8 cellular contexts compared by ENCODE assay signal in the genomic region with DNA sequence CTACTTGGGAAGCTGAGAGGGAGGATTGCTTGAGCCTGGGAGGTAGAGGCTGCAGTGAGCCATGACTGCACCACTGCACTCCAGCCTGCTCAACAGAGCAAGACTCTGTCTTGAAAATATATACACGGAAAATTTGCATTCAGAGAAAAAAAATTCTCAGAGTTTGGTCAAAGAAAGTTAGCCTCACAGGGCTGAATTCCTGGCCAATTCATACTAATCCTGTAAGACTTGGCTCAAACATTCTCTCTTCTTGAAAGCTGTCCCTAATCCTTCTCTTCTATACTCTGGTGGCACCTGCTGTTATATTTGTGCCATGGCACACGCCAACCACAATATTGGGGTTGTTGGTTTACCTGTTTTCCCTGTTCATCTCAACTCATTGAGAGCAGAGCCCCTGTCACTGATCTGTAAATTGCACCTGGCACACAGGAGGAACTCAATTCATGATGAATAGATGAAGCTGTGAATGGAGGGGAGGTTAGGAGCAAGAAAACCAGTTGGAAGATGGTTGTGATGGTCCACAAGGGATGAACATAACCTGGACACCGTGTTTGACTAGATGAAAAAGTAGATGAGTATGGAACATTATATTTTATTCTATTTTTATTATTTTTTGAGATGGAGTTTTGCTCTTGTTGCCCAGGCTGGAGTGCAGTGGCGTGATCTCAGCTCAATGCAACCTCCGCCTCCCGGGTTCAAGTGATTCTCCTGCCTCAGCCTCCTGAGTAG. TPM values are rescaled to one million over a fixed set of nuclear protein-coding genes. Genes with fewer than 3 reads are reported as not detected.
DNase-seq lines count a peak whose midpoint lies in the region; ATAC-seq and TF ChIP-seq lines count a peak whose summit lies in the region.

No MANE protein-coding gene starts in this region.

- no peaks in the 10 kb centered on the region for H3K9me3 Mint-ChIP-seq in HFFc6

- H3K9me3 ChIP-seq in thyroid gland: no peaks in the 10 kb centered on the region
- no peaks in the 10 kb centered on the region for H3K9me3 ChIP-seq in tibial artery

- no peaks in the 10 kb centered on the region for H3K27me3 ChIP-seq in thyroid gland
- H3K27me3 ChIP-seq in tibial artery: no peaks in the 10 kb centered on the region

- H3K36me3 ChIP-seq in thyroid gland (no peaks in the 10 kb centered on the region), tibial artery (no peaks in the 10 kb centered on the region)

- no peak overlapping the region for H3K4me3 ChIP-seq in thyroid gland (replicated peaks in 1 of 3)
- H3K4me3 ChIP-seq in tibial artery: no peak overlapping the region

- H3K4me1 ChIP-seq in thyroid gland (peaks cover 0 to 15% of the 10 kb centered on the region in 2 donors), tibial artery (peaks cover 0 to 15% (median 8%) of the 10 kb centered on the region in 4 donors)

- intact Hi-C loops in thyroid gland (cut with DNase I): no loop called here
- intact Hi-C loops in tibial artery (cut with DNase I; ENCODE audit: low total_unique reads): no loop called here

- ATAC-seq in esophagus mucosa: peak; percentile 66
- no peak for ATAC-seq in HG03439 (IDR thresholded peaks at IDR 0.05; ENCODE audit: unreplicated experiment)

- peak overlapping the region; percentile 60 for H3K27ac Mint-ChIP-seq in HFFc6

- no peaks in the 10 kb centered on the region; the same call in 1 of the 2 replicates for H3K27me3 Mint-ChIP-seq in HFFc6 (ENCODE audit: insufficient read depth)

- no peak for TF ChIP-seq POLR2A in thyroid gland (IDR thresholded peaks at IDR 0.05)

- no peak overlapping the region for H3K27ac ChIP-seq in thyroid gland
- no peak overlapping the region for H3K27ac ChIP-seq in tibial artery

- 87 to 92% methylated on average over 6 of the region's 6 CpGs for WGBS in thyroid gland, 2 donors

- H3K4me3 Mint-ChIP-seq in HFFc6: no peak overlapping the region

- peaks cover 45% of the 10 kb centered on the region for H3K4me1 Mint-ChIP-seq in HFFc6 (ENCODE audit: low read depth)

- H3K36me3 Mint-ChIP-seq in HFFc6 (ENCODE audit: low read depth): no peaks in the 10 kb centered on the region

- peak; percentile 68 for TF ChIP-seq CTCF in HFFc6 (IDR thresholded peaks at IDR 0.05)
- peak in 4 of 6 experiments; percentile 28 to 61 (median 53) for TF ChIP-seq CTCF in thyroid gland (IDR thresholded peaks at IDR 0.05)
- TF ChIP-seq CTCF in tibial artery (IDR thresholded peaks at IDR 0.05): no peak

- DNase-seq in DMS114 treated with DMSO at 0.1 percent for 48 hours (lab: John Stamatoyannopoulos, UW; ENCODE audit: unreplicated experiment) (peak; percentile 26), HFFc6 (peak; percentile 30), NCI-H82 treated with DMSO at 0.1 percent for 48 hours (lab: John Stamatoyannopoulos, UW; ENCODE audit: unreplicated experiment) (peak; percentile 37), thyroid gland (peak in 1 of 2 donors; percentile 21), tibial artery (no peak)
- DNase-seq in activated T-cell treated with anti-CD3 and anti-CD28 coated beads, Interleukin-2, amount 50 U/mL, for 48 hours: no peak

RNA-seq across cellular contexts. Expression of a gene that starts 36.8 kb away (rescaled TPM):
- 10 to 100 TPM; 13.4 to 16.5 (median 15.4) TPM for total RNA-seq in HFFc6 (2021; fragmentation: NEBNext Ultra II Directional; extraction: Animal tissue kit (Norgen Biotek cat#: 25700))
- 18.5 TPM for total RNA-seq in esophagus mucosa
- total RNA-seq in thyroid gland: 10 to 100 TPM; 25.9 to 30.6 (median 28.5) TPM

RNA-seq across cellular contexts. Expression of a gene that starts 40.7 kb away (rescaled TPM):
- total RNA-seq in HFFc6 (2021; fragmentation: NEBNext Ultra II Directional; extraction: Animal tissue kit (Norgen Biotek cat#: 25700)): 10 to 100 TPM; 28.2 to 34.9 (median 30.4) TPM
- total RNA-seq in esophagus mucosa (23.0 TPM), thyroid gland (10 to 100 TPM; 45.2 to 68.7 (median 57.6) TPM)

Comparison
In these comparisons a context has a peak if more than half of its experiments do, and no peak if none do; other contexts are left out.
1. DNase-seq: peak in DMS114 treated with DMSO at 0.1 percent for 48 hours (single experiment), HFFc6 (single experiment) and NCI-H82 treated with DMSO at 0.1 percent for 48 hours (single experiment); none in tibial artery (0 of 2) and activated T-cell treated with anti-CD3 and anti-CD28 coated beads, Interleukin-2, amount 50 U/mL, for 48 hours (0 of 2).
2. CTCF ChIP-seq: peak in HFFc6 (single experiment) and thyroid gland (4 of 6); none in tibial artery (0 of 2).